Comparison of ENCODE assay signal across 10 cellular contexts in the genomic region with DNA sequence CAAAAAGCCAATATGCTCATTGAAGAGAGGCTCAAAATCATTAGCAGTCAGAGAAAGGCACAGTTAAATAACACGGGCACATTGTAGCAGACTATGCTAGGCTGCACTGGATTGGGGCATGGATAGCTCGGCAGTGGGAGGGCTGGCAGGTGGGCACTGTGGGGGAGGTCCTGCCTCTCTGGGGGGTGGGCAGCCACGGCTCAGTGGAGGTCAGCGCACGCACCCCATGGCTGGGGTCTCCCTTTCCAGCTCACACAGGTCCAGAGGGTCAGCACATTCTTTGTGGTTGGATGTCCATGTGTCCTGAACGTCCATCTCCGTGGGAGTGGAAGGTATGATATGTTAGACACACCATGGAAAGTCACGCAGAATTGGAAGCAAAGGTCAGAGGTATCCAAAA. TPM values are rescaled to one million over a fixed set of nuclear protein-coding genes. Genes with fewer than 3 reads are reported as not detected.
"Had no signal": no experiment of that assay in that cellular context is flagged by ENCODE, and none has a peak within 500 bp of the region (broad histone marks: within the 10 kb centered on the region; RNA-seq: fewer than 3 reads in every experiment).

No MANE protein-coding gene starts in this region.

- ATAC-seq: HCT116, HepG2 had no signal

- H3K9me3 ChIP-seq: HAP-1 had no signal

- H3K36me3 ChIP-seq: HAP-1 had no signal

- H3K9ac ChIP-seq: GM23248 had no signal

- H3K4me3 ChIP-seq: GM23248, HAP-1 had no signal

- DNase-seq: GM23248, GOT3, H7, HFFc6, KBM-7 had no signal

- H2AFZ ChIP-seq: GM23248 had no signal

- H3K4me3 Mint-ChIP-seq: HFFc6, IgD-negative memory B cell had no signal

- H3K27ac ChIP-seq: GM23248, HL-60 had no signal

- H3K27me3 Mint-ChIP-seq: IgD-negative memory B cell had no signal

- H3K9me3 Mint-ChIP-seq: HFFc6 had no signal

- H3K27ac Mint-ChIP-seq: HFFc6, IgD-negative memory B cell had no signal

RNA-seq across cellular contexts. Expression of gene MGLL, which starts 18.4 kb away (rescaled TPM):
- total RNA-seq: HepG2 had no signal
